Comparison of ENCODE assay signal across 14 cellular contexts in genomic region chr12:8787206-8787605, GRCh38. TPM values are rescaled to one million over a fixed set of nuclear protein-coding genes. Genes with fewer than 3 reads are reported as not detected.
"Had no signal": no experiment of that assay in that cellular context is flagged by ENCODE, and none has a peak within 500 bp of the region (broad histone marks: within the 10 kb centered on the region; RNA-seq: fewer than 3 reads in every experiment).

No MANE protein-coding gene starts in this region.

RNA-seq across cellular contexts. Expression of gene A2ML1, which starts 35.2 kb away (rescaled TPM):
- total RNA-seq: activated B cell treated with CpG ODN at 0.5 μM for 24 hours; activated CD4-positive, alpha-beta memory T cell treated with anti-CD3 and anti-CD28 coated beads for 36 hours; activated CD4-positive, alpha-beta memory T cell treated with anti-CD3 and anti-CD28 coated beads, Interleukin-2, amount 10 ng/mL, durations not matched to agents 7 days and 5 days; activated CD4-positive, alpha-beta T cell treated with anti-CD3 and anti-CD28 coated beads for 36 hours; activated CD4-positive, alpha-beta T cell treated with anti-CD3 and anti-CD28 coated beads, Interleukin-2, amount 10 ng/mL, durations not matched to agents 24 days and 14 days; activated CD4-positive, alpha-beta T cell treated with anti-CD3 and anti-CD28 coated beads, Interleukin-2, amount 10 ng/mL, durations not matched to agents 7 days and 5 days; activated CD8-positive, alpha-beta memory T cell treated with anti-CD3 and anti-CD28 coated beads for 36 hours; activated CD8-positive, alpha-beta memory T cell treated with anti-CD3 and anti-CD28 coated beads, Interleukin-2, amount 10 ng/mL, durations not matched to agents 7 days and 5 days; activated CD8-positive, alpha-beta T cell treated with anti-CD3 and anti-CD28 coated beads for 36 hours; activated CD8-positive, alpha-beta T cell treated with anti-CD3 and anti-CD28 coated beads, Interleukin-2, amount 10 ng/mL, durations not matched to agents 7 days and 5 days; T-cell; T-helper 1 cell treated with Interleukin-12 subunit alpha and Interleukin-12 subunit beta and Interleukin-4 antibody, amounts not matched to agents 30 ng/mL and 1 ng/mL, for 36 hours; T-helper 17 cell; T-helper 2 cell treated with Interferon-gamma antibody and Interleukin-4, amounts not matched to agents 100 ng/mL and 5 ng/mL, for 36 hours had no signal
